In genomic region chr3:189288348-189289235, GRCh38 we compare ENCODE assay signal across 13 cellular contexts.
DNase-seq lines count a peak whose midpoint lies in the region; ATAC-seq and TF ChIP-seq lines count a peak whose summit lies in the region.
"Had no signal": no experiment of that assay in that cellular context is flagged by ENCODE, and none has a peak within 500 bp of the region (broad histone marks: within the 10 kb centered on the region; RNA-seq: fewer than 3 reads in every experiment).

No MANE protein-coding gene starts in this region.

- peaks cover 8% of the 10 kb centered on the region for H3K27me3 Mint-ChIP-seq in activated B cell treated with CpG ODN at 0.5 μM for 24 hours

- H3K9me3 ChIP-seq in adrenal gland (replicated peaks in 1 of 3) = no peaks in the 10 kb centered on the region
- H3K9me3 ChIP-seq: left ventricle myocardium inferior had no signal

- in situ Hi-C loops in KBM-7 (cut with MboI; ENCODE audit: low pct_unique_long_range_greater_than_20kb, low sequenced_read_pairs) = no loop called here

- H3K27ac ChIP-seq in adrenal gland = no peak overlapping the region
- H3K27ac ChIP-seq: epithelial cell of prostate, left ventricle myocardium inferior had no signal

- no peak overlapping the region for H3K27ac Mint-ChIP-seq in activated B cell treated with CpG ODN at 0.5 μM for 24 hours

- peak overlapping the region; percentile 3 for H3K4me3 Mint-ChIP-seq in activated B cell treated with CpG ODN at 0.5 μM for 24 hours

- DNase-seq in activated B cell treated with CpG ODN at 0.5 μM for 24 hours (no peak), KBM-7 (no peak), midbrain (lab: John Stamatoyannopoulos, UW) (no peak), adrenal gland (no peak)
- DNase-seq in stimulated activated CD4-positive, alpha-beta T cell treated with anti-CD3 and anti-CD28 coated beads, Interleukin-15, amount 100 ng/mL, for 24 hours = no peak
- DNase-seq: aorta, left ventricle myocardium inferior, NCI-H2227 treated with DMSO at 0.1 percent for 48 hours had no signal

- CTCF ChIA-PET in activated B cell treated with CpG ODN at 0.5 μM for 24 hours (lab: Charles Lee) = interaction anchor here (0.9 to 1.3 kb wide), 3 partner anchors 12 to 660 kb away, joined by 3 read pairs; no protein-coding TSS in a partner anchor

- POLR2A ChIA-PET in activated B cell treated with CpG ODN at 0.5 μM for 24 hours (lab: Charles Lee) = no interaction called here

- WGBS in adrenal gland, 4 donors = 84 to 89% (median 85%) methylated on average over 7 of the region's 7 CpGs

- H3K36me3 ChIP-seq in adrenal gland (replicated peaks in 1 of 2) = no peaks in the 10 kb centered on the region
- H3K36me3 ChIP-seq: left ventricle myocardium inferior had no signal

- H3K9me3 Mint-ChIP-seq in activated B cell treated with CpG ODN at 0.5 μM for 24 hours = no peaks in the 10 kb centered on the region

- no peaks in the 10 kb centered on the region for H3K36me3 Mint-ChIP-seq in activated B cell treated with CpG ODN at 0.5 μM for 24 hours (ENCODE audit: low read depth)

- no peak for TF ChIP-seq CTCF in activated B cell treated with CpG ODN at 0.5 μM for 24 hours (IDR thresholded peaks at IDR 0.05)
- TF ChIP-seq CTCF in adrenal gland (IDR thresholded peaks at IDR 0.05) = no peak

- TF ChIP-seq POLR2A in adrenal gland (IDR thresholded peaks at IDR 0.05) = no peak

- ATAC-seq in GM18517 (IDR thresholded peaks at IDR 0.05; ENCODE audit: unreplicated experiment) (peak; percentile 94), GM19468 (IDR thresholded peaks at IDR 0.05; ENCODE audit: extremely low read depth, unreplicated experiment) (peak; percentile 88), HG03045 (IDR thresholded peaks at IDR 0.05; ENCODE audit: unreplicated experiment) (peak; percentile 97), activated B cell treated with CpG ODN at 0.5 μM for 24 hours (ENCODE audit: low read depth) (peak; percentile 49)
- ATAC-seq: sciatic nerve had no signal

- H3K4me1 Mint-ChIP-seq in activated B cell treated with CpG ODN at 0.5 μM for 24 hours = peaks cover 25% of the 10 kb centered on the region

- no peaks in the 10 kb centered on the region for H3K4me1 ChIP-seq in adrenal gland (replicated peaks in 1 of 2)
- H3K4me1 ChIP-seq: left ventricle myocardium inferior had no signal

- intact Hi-C loops in activated B cell treated with CpG ODN at 0.5 μM for 24 hours (cut with micrococcal nuclease) = no loop called here
- intact Hi-C loops in adrenal gland (cut with DNase I) = no loop called here

- H3K4me3 ChIP-seq in adrenal gland = no peak overlapping the region
- H3K4me3 ChIP-seq: left ventricle myocardium inferior had no signal

- no peaks in the 10 kb centered on the region for H3K27me3 ChIP-seq in adrenal gland
